Comparison of ENCODE assay signal across 18 cellular contexts in the genomic region with DNA sequence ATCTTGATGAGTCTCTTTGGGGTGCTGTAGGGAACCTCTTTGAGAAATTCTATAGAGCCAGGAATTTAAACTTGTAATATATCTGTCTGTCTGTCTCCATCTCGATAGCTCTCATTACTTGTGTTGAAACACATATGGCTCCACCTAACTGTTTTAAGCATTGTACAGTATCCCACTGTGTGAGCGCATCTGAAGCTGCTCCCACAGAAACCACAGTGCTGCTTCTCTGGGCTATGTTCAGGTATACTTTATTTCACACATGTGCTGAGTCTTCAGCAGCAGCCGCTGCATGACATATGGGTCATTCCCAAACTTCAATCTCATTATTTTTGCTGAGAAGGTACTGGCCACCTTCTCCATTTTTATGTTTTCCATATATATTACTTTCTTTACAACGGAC.
DNase-seq lines count a peak whose midpoint lies in the region; ATAC-seq lines count a peak whose summit lies in the region.
"Had no signal": no experiment of that assay in that cellular context is flagged by ENCODE, and none has a peak within 500 bp of the region (broad histone marks: within the 10 kb centered on the region; RNA-seq: fewer than 3 reads in every experiment).

No MANE protein-coding gene starts in this region.

- no peak overlapping the region for H3K23ac ChIP-seq in trophoblast cell (ENCODE audit: low read length)

- H3K36me3 ChIP-seq in Karpas-422 (ENCODE audit: insufficient read depth, low read length) (no peaks in the 10 kb centered on the region), trophoblast cell (ENCODE audit: control insufficient read depth in 1 of 2, insufficient read depth in 2 of 2, low read length in 2 of 2) (no peaks in the 10 kb centered on the region)

- H2BK12ac ChIP-seq in trophoblast cell (ENCODE audit: low read length) = no peak overlapping the region

- H2BK120ac ChIP-seq in trophoblast cell (ENCODE audit: insufficient read depth, low read length, poor library complexity) = no peak overlapping the region

- H3K4me3 ChIP-seq in Karpas-422 (ENCODE audit: low read length) (no peak overlapping the region), trophoblast cell (ENCODE audit: low read depth, low read length) (no peak overlapping the region)
- H3K4me3 ChIP-seq: GM23248, SK-N-MC had no signal

- WGBS in trophoblast cell (ENCODE audit: extremely low coverage, insufficient coverage, insufficient read length) = no CpG with 5 or more reads among the region's 4 CpGs

- no peak overlapping the region for H2AK5ac ChIP-seq in trophoblast cell (ENCODE audit: low read length)

- no peak overlapping the region for H4K8ac ChIP-seq in trophoblast cell (ENCODE audit: low read depth, low read length)

- peaks cover 26% of the 10 kb centered on the region for H3K36me3 Mint-ChIP-seq in activated naive CD8-positive, alpha-beta T cell treated with anti-CD3 and anti-CD28 coated beads, Interleukin-2, amount 10 ng/mL, durations not matched to agents 7 days and 5 days
- peaks cover 18% of the 10 kb centered on the region for H3K36me3 Mint-ChIP-seq in activated naive CD8-positive, alpha-beta T cell treated with anti-CD3 and anti-CD28 coated beads, Interleukin-2, amount 50 U/mL, for 24 hours (ENCODE audit: low read depth)
- H3K36me3 Mint-ChIP-seq in effector memory CD8-positive, alpha-beta T cell (ENCODE audit: insufficient read depth) = peaks cover 7% of the 10 kb centered on the region

- no peaks in the 10 kb centered on the region for H3K27me3 Mint-ChIP-seq in activated naive CD8-positive, alpha-beta T cell treated with anti-CD3 and anti-CD28 coated beads, Interleukin-2, amount 10 ng/mL, durations not matched to agents 7 days and 5 days
- no peaks in the 10 kb centered on the region for H3K27me3 Mint-ChIP-seq in activated naive CD8-positive, alpha-beta T cell treated with anti-CD3 and anti-CD28 coated beads, Interleukin-2, amount 50 U/mL, for 24 hours
- H3K27me3 Mint-ChIP-seq in effector memory CD8-positive, alpha-beta T cell = no peaks in the 10 kb centered on the region

- H3K4me1 ChIP-seq in Karpas-422 (ENCODE audit: low read length) (peaks cover 43% of the 10 kb centered on the region), trophoblast cell (ENCODE audit: control insufficient read depth in 1 of 2, insufficient read depth in 2 of 2, low read length in 2 of 2) (peaks cover 0 to 1% of the 10 kb centered on the region in 2 experiments)

- H3K4me3 Mint-ChIP-seq in activated naive CD8-positive, alpha-beta T cell treated with anti-CD3 and anti-CD28 coated beads, Interleukin-2, amount 10 ng/mL, durations not matched to agents 7 days and 5 days = no peak overlapping the region
- H3K4me3 Mint-ChIP-seq in activated naive CD8-positive, alpha-beta T cell treated with anti-CD3 and anti-CD28 coated beads, Interleukin-2, amount 50 U/mL, for 24 hours = no peak overlapping the region
- H3K4me3 Mint-ChIP-seq in effector memory CD8-positive, alpha-beta T cell = peak overlapping the region; percentile 15 to 45
- H3K4me3 Mint-ChIP-seq: CD14-positive monocyte had no signal

- POLR2A ChIA-PET in activated naive CD8-positive, alpha-beta T cell treated with anti-CD3 and anti-CD28 coated beads, Interleukin-2, amount 10 ng/mL, durations not matched to agents 7 days and 5 days (lab: Charles Lee) = interaction anchor here (1.3 kb wide), 2 partner anchors 11 to 64 kb away, joined by 3 to 5 read pairs; a partner anchor contains a TSS

- H3K9me3 Mint-ChIP-seq in activated naive CD8-positive, alpha-beta T cell treated with anti-CD3 and anti-CD28 coated beads, Interleukin-2, amount 10 ng/mL, durations not matched to agents 7 days and 5 days = peaks cover 7% of the 10 kb centered on the region
- peaks cover 12% of the 10 kb centered on the region for H3K9me3 Mint-ChIP-seq in activated naive CD8-positive, alpha-beta T cell treated with anti-CD3 and anti-CD28 coated beads, Interleukin-2, amount 50 U/mL, for 24 hours
- no peaks in the 10 kb centered on the region for H3K9me3 Mint-ChIP-seq in effector memory CD8-positive, alpha-beta T cell
- H3K9me3 Mint-ChIP-seq: CD14-positive monocyte had no signal

- H3K14ac ChIP-seq in trophoblast cell (ENCODE audit: low read length) = no peak overlapping the region

- no peaks in the 10 kb centered on the region for H3K79me1 ChIP-seq in trophoblast cell (ENCODE audit: low read length)

- H3K27ac Mint-ChIP-seq in activated naive CD8-positive, alpha-beta T cell treated with anti-CD3 and anti-CD28 coated beads, Interleukin-2, amount 10 ng/mL, durations not matched to agents 7 days and 5 days = peak overlapping the region; percentile 26
- no peak overlapping the region for H3K27ac Mint-ChIP-seq in activated naive CD8-positive, alpha-beta T cell treated with anti-CD3 and anti-CD28 coated beads, Interleukin-2, amount 50 U/mL, for 24 hours
- H3K27ac Mint-ChIP-seq in effector memory CD8-positive, alpha-beta T cell = peak overlapping the region in 1 of 2 donors; percentile 77
- H3K27ac Mint-ChIP-seq: CD14-positive monocyte had no signal

- H2AFZ ChIP-seq in Karpas-422 (ENCODE audit: low read length) (no peak overlapping the region), trophoblast cell (ENCODE audit: insufficient read depth, low read length, poor library complexity) (no peak overlapping the region)
- H2AFZ ChIP-seq: GM23248 had no signal

- H3K9me3 ChIP-seq in Karpas-422 (ENCODE audit: low read length) = no peaks in the 10 kb centered on the region
- no peaks in the 10 kb centered on the region for H3K9me3 ChIP-seq in trophoblast cell (ENCODE audit: insufficient read depth, low read depth, low read length)

- no peak overlapping the region for H4K12ac ChIP-seq in trophoblast cell (ENCODE audit: low read depth, low read length)

- H3K27me3 ChIP-seq in Karpas-422 (ENCODE audit: low read length) (no peaks in the 10 kb centered on the region), trophoblast cell (ENCODE audit: insufficient read depth, low read length) (no peaks in the 10 kb centered on the region)

- peaks cover 63% of the 10 kb centered on the region for H3K79me2 ChIP-seq in Karpas-422 (ENCODE audit: low read length)
- no peaks in the 10 kb centered on the region for H3K79me2 ChIP-seq in trophoblast cell (ENCODE audit: control insufficient read depth, insufficient read depth, low read length, poor library complexity)

- no peak for DNase-seq in activated naive CD8-positive, alpha-beta T cell treated with anti-CD3 and anti-CD28 coated beads, Interleukin-2, amount 10 ng/mL, durations not matched to agents 7 days and 5 days
- no peak for DNase-seq in activated naive CD8-positive, alpha-beta T cell treated with anti-CD3 and anti-CD28 coated beads, Interleukin-2, amount 50 U/mL, for 24 hours
- DNase-seq in Karpas-422 (no peak), trophoblast cell (no peak), GM03348 (ENCODE audit: low spot score) (no peak)
- no peak for DNase-seq in effector memory CD8-positive, alpha-beta T cell
- DNase-seq in stimulated activated CD4-positive, alpha-beta T cell treated with anti-CD3 and anti-CD28 coated beads, Interleukin-15, amount 100 ng/mL, for 24 hours = no peak
- DNase-seq: DMS79 treated with DMSO at 0.1 percent for 48 hours, GM23248, HCEC 1CT, NCI-H1105, NCI-H2081 treated with DMSO at 0.1 percent for 48 hours, NCI-H446 treated with DMSO at 0.1 percent for 48 hours, NCI-H69, SHP77 had no signal

- no peak overlapping the region for H3K9ac ChIP-seq in Karpas-422 (ENCODE audit: low read length)
- peak overlapping the region; percentile 43 for H3K9ac ChIP-seq in trophoblast cell (ENCODE audit: low read length)
- H3K9ac ChIP-seq: GM23248 had no signal

- peak overlapping the region; percentile 44 for H3K4me2 ChIP-seq in Karpas-422 (ENCODE audit: low read depth, low read length, poor library complexity, severe bottlenecking)
- no peak overlapping the region for H3K4me2 ChIP-seq in trophoblast cell (ENCODE audit: low read length)

- no peaks in the 10 kb centered on the region for H3K9me2 ChIP-seq in Karpas-422 (replicated peaks; ENCODE audit: insufficient read depth, low read length)

- H3K4me1 Mint-ChIP-seq in activated naive CD8-positive, alpha-beta T cell treated with anti-CD3 and anti-CD28 coated beads, Interleukin-2, amount 10 ng/mL, durations not matched to agents 7 days and 5 days = peaks cover 52% of the 10 kb centered on the region
- H3K4me1 Mint-ChIP-seq in activated naive CD8-positive, alpha-beta T cell treated with anti-CD3 and anti-CD28 coated beads, Interleukin-2, amount 50 U/mL, for 24 hours = peaks cover 65% of the 10 kb centered on the region
- H3K4me1 Mint-ChIP-seq in effector memory CD8-positive, alpha-beta T cell (ENCODE audit: low read depth in 2 of 2) = peaks cover 36 to 53% of the 10 kb centered on the region in 2 donors

- no peaks in the 10 kb centered on the region for H4K20me1 ChIP-seq in Karpas-422 (ENCODE audit: insufficient read depth, low read depth, low read length)

- ATAC-seq in activated naive CD8-positive, alpha-beta T cell treated with anti-CD3 and anti-CD28 coated beads, Interleukin-2, amount 10 ng/mL, durations not matched to agents 7 days and 5 days (ENCODE audit: low read depth) = peak; percentile 52
- no peak for ATAC-seq in activated naive CD8-positive, alpha-beta T cell treated with anti-CD3 and anti-CD28 coated beads, Interleukin-2, amount 50 U/mL, for 24 hours
- ATAC-seq in effector memory CD8-positive, alpha-beta T cell (replicated peaks) = peak; percentile 68
- no peak for ATAC-seq in GM19397 (IDR thresholded peaks at IDR 0.05; ENCODE audit: unreplicated experiment)

- peak overlapping the region; percentile 82 for H3K27ac ChIP-seq in Karpas-422 (ENCODE audit: low read length)
- no peak overlapping the region for H3K27ac ChIP-seq in trophoblast cell (ENCODE audit: low read depth, low read length)
- H3K27ac ChIP-seq: GM23248, SK-N-MC had no signal

- H2BK5ac ChIP-seq in trophoblast cell (ENCODE audit: low read depth, low read length, poor library complexity) = peak overlapping the region; percentile 40

- H3K4ac ChIP-seq in trophoblast cell (ENCODE audit: low read depth, low read length) = no peak overlapping the region

- no peak overlapping the region for H3K18ac ChIP-seq in trophoblast cell (ENCODE audit: low read length)

- no peak overlapping the region for H4K91ac ChIP-seq in trophoblast cell (ENCODE audit: low read depth, low read length)

Comparison
In these comparisons a context has a peak if more than half of its experiments do, and no peak if none do; other contexts are left out.
1. ATAC-seq: peak in activated naive CD8-positive, alpha-beta T cell treated with anti-CD3 and anti-CD28 coated beads, Interleukin-2, amount 10 ng/mL, durations not matched to agents 7 days and 5 days (single experiment) and effector memory CD8-positive, alpha-beta T cell (single experiment); none in activated naive CD8-positive, alpha-beta T cell treated with anti-CD3 and anti-CD28 coated beads, Interleukin-2, amount 50 U/mL, for 24 hours (single experiment) and GM19397 (single experiment).
2. H3K4me3 Mint-ChIP-seq: peak in effector memory CD8-positive, alpha-beta T cell (2 of 2); none in activated naive CD8-positive, alpha-beta T cell treated with anti-CD3 and anti-CD28 coated beads, Interleukin-2, amount 10 ng/mL, durations not matched to agents 7 days and 5 days (single experiment) and activated naive CD8-positive, alpha-beta T cell treated with anti-CD3 and anti-CD28 coated beads, Interleukin-2, amount 50 U/mL, for 24 hours (single experiment).